ENCODE assay signal across 15 cellular contexts in the genomic region with DNA sequence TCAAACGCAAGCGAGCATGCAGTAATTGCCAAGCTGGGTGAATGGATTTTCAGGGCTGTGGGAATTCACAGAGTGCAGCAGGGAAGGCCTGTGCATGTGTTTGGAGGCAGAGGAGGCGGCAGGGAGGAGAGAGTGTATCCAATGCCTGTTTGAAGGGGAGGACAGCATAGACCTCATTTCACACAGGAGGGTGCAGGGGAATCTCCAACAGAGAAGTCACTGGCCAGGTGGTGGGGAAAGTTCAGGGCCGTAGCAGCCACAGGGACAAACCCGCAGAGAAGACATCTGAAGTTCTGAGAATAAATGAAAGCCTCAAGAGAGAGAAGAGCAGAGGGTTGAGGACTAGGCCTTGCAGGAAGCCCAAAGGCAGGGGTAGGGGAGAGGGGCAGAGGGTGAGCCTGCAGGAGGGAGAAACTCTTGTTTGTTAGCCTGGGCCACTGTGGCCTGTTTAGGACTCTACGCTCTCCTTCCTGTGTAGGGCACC. TPM values are rescaled to one million over a fixed set of nuclear protein-coding genes. Genes with fewer than 3 reads are reported as not detected.
DNase-seq lines count a peak whose midpoint lies in the region; ATAC-seq lines count a peak whose summit lies in the region.
"Had no signal": no experiment of that assay in that cellular context is flagged by ENCODE, and none has a peak within 500 bp of the region (broad histone marks: within the 10 kb centered on the region; RNA-seq: fewer than 3 reads in every experiment).

No MANE protein-coding gene starts in this region.

- H3K4me3 Mint-ChIP-seq in activated CD4-positive, alpha-beta T cell treated with anti-CD3 and anti-CD28 coated beads for 36 hours = no peak overlapping the region
- no peak overlapping the region for H3K4me3 Mint-ChIP-seq in activated T-helper 17 cell treated with anti-CD3 and anti-CD28 coated beads, Interleukin-2, amount 50 U/mL, for 72 hours
- H3K4me3 Mint-ChIP-seq: activated CD4-positive, alpha-beta memory T cell treated with anti-CD3 and anti-CD28 coated beads for 36 hours had no signal

- intact Hi-C loops in activated CD4-positive, alpha-beta T cell treated with anti-CD3 and anti-CD28 coated beads for 36 hours (cut with DNase I, micrococcal nuclease) = no loop called here

- peaks cover 31% of the 10 kb centered on the region for H3K4me1 Mint-ChIP-seq in activated CD4-positive, alpha-beta T cell treated with anti-CD3 and anti-CD28 coated beads for 36 hours
- peaks cover 8% of the 10 kb centered on the region for H3K4me1 Mint-ChIP-seq in activated T-helper 17 cell treated with anti-CD3 and anti-CD28 coated beads, Interleukin-2, amount 50 U/mL, for 72 hours

- H3K36me3 Mint-ChIP-seq in activated CD4-positive, alpha-beta T cell treated with anti-CD3 and anti-CD28 coated beads for 36 hours (ENCODE audit: low read depth) = no peaks in the 10 kb centered on the region
- no peaks in the 10 kb centered on the region for H3K36me3 Mint-ChIP-seq in activated T-helper 17 cell treated with anti-CD3 and anti-CD28 coated beads, Interleukin-2, amount 50 U/mL, for 72 hours (ENCODE audit: low read depth)
- H3K36me3 Mint-ChIP-seq: activated CD4-positive, alpha-beta memory T cell treated with anti-CD3 and anti-CD28 coated beads for 36 hours had no signal

- no peak for ATAC-seq in activated CD4-positive, alpha-beta T cell treated with anti-CD3 and anti-CD28 coated beads for 36 hours
- peak; percentile 63 for ATAC-seq in HG02798 (IDR thresholded peaks at IDR 0.05; ENCODE audit: poor library complexity, unreplicated experiment)
- no peak for ATAC-seq in activated T-helper 17 cell treated with anti-CD3 and anti-CD28 coated beads, Interleukin-2, amount 50 U/mL, for 72 hours (replicated peaks)
- ATAC-seq: A549 had no signal

- POLR2A ChIA-PET in activated CD4-positive, alpha-beta T cell treated with anti-CD3 and anti-CD28 coated beads for 36 hours (lab: Charles Lee) = no interaction called here

- H3K27me3 Mint-ChIP-seq in activated CD4-positive, alpha-beta T cell treated with anti-CD3 and anti-CD28 coated beads for 36 hours = no peaks in the 10 kb centered on the region
- no peaks in the 10 kb centered on the region for H3K27me3 Mint-ChIP-seq in activated T-helper 17 cell treated with anti-CD3 and anti-CD28 coated beads, Interleukin-2, amount 50 U/mL, for 72 hours
- H3K27me3 Mint-ChIP-seq: activated CD4-positive, alpha-beta memory T cell treated with anti-CD3 and anti-CD28 coated beads for 36 hours had no signal

- H3K9me3 Mint-ChIP-seq in activated CD4-positive, alpha-beta T cell treated with anti-CD3 and anti-CD28 coated beads for 36 hours (ENCODE audit: low read depth) = no peaks in the 10 kb centered on the region
- H3K9me3 Mint-ChIP-seq in activated T-helper 17 cell treated with anti-CD3 and anti-CD28 coated beads, Interleukin-2, amount 50 U/mL, for 72 hours = no peaks in the 10 kb centered on the region
- H3K9me3 Mint-ChIP-seq: activated CD4-positive, alpha-beta memory T cell treated with anti-CD3 and anti-CD28 coated beads for 36 hours had no signal

- CTCF ChIA-PET in activated CD4-positive, alpha-beta T cell treated with anti-CD3 and anti-CD28 coated beads for 36 hours (lab: Charles Lee) = interaction anchor here (0.7 kb wide), 1 partner anchor 1041 kb away, joined by 3 read pairs; no protein-coding TSS in a partner anchor

- H3K27ac Mint-ChIP-seq in activated CD4-positive, alpha-beta T cell treated with anti-CD3 and anti-CD28 coated beads for 36 hours = peak overlapping the region; percentile 73
- peak overlapping the region; percentile 75 for H3K27ac Mint-ChIP-seq in activated T-helper 17 cell treated with anti-CD3 and anti-CD28 coated beads, Interleukin-2, amount 50 U/mL, for 72 hours
- H3K27ac Mint-ChIP-seq: activated CD4-positive, alpha-beta memory T cell treated with anti-CD3 and anti-CD28 coated beads for 36 hours had no signal

- no peak for DNase-seq in activated CD4-positive, alpha-beta T cell treated with anti-CD3 and anti-CD28 coated beads for 36 hours
- no peak for DNase-seq in activated CD4-positive, alpha-beta T cell treated with anti-CD3 and anti-CD28 coated beads, Interleukin-2, amount 50 U/mL, for 4 hours
- DNase-seq in retina = peak; percentile 46
- no peak for DNase-seq in stimulated activated CD4-positive, alpha-beta T cell treated with anti-CD3 and anti-CD28 coated beads, Interleukin-1b, Interleukin-23, amount 100 ng/mL, for 48 hours
- no peak for DNase-seq in DMS79 treated with DMSO at 0.1 percent for 48 hours (lab: John Stamatoyannopoulos, UW)
- no peak for DNase-seq in NCI-H1694 (lab: John Stamatoyannopoulos, UW)
- DNase-seq: activated CD4-positive, alpha-beta memory T cell treated with anti-CD3 and anti-CD28 coated beads for 36 hours; GOT3; head of caudate nucleus; stimulated activated CD4-positive, alpha-beta T cell treated with anti-CD3 and anti-CD28 coated beads, Interleukin-2, amount 100 ng/mL, for 24 hours; stomach had no signal

RNA-seq across cellular contexts. Expression of a gene that starts 19.2 kb away (rescaled TPM):
- total RNA-seq in activated CD4-positive, alpha-beta T cell treated with anti-CD3 and anti-CD28 coated beads for 36 hours = 10 to 100 TPM; 74.8 to 89.7 TPM
- 100 to 1,000 TPM in 1 of 2 donors, 10 to 100 TPM in 1; 96.8 to 105 TPM for total RNA-seq in activated T-helper 17 cell treated with anti-CD3 and anti-CD28 coated beads, Interleukin-2, amount 50 U/mL, for 72 hours

RNA-seq across cellular contexts. Expression of a gene that starts 43.2 kb away (rescaled TPM):
- total RNA-seq in activated CD4-positive, alpha-beta T cell treated with anti-CD3 and anti-CD28 coated beads for 36 hours = under 1 TPM; 0.47 to 0.78 TPM
- 1 to 10 TPM in 1 of 2 donors, under 1 TPM in 1; 0.22 to 1.2 TPM for total RNA-seq in activated T-helper 17 cell treated with anti-CD3 and anti-CD28 coated beads, Interleukin-2, amount 50 U/mL, for 72 hours
- total RNA-seq: SJSA1 had no signal
